In genomic region chr11:1938343-1939005, GRCh38 we compare ENCODE assay signal across 20 cellular contexts. TPM values are rescaled to one million over a fixed set of nuclear protein-coding genes. Genes with fewer than 3 reads are reported as not detected.
DNase-seq lines count a peak whose midpoint lies in the region; ATAC-seq and TF ChIP-seq lines count a peak whose summit lies in the region.
"Had no signal": no experiment of that assay in that cellular context is flagged by ENCODE, and none has a peak within 500 bp of the region (broad histone marks: within the 10 kb centered on the region; RNA-seq: fewer than 3 reads in every experiment).

No MANE protein-coding gene starts in this region.

- H3K27ac Mint-ChIP-seq in activated CD4-positive, alpha-beta T cell treated with anti-CD3 and anti-CD28 coated beads, Interleukin-2, amount 10 ng/mL, durations not matched to agents 24 days and 14 days = no peak overlapping the region
- H3K27ac Mint-ChIP-seq in activated CD4-positive, alpha-beta memory T cell treated with anti-CD3 and anti-CD28 coated beads for 36 hours = no peak overlapping the region
- H3K27ac Mint-ChIP-seq: CD4-positive, CD25-positive, alpha-beta regulatory T cell had no signal

- H3K36me3 ChIP-seq in adipocyte (ENCODE audit: control insufficient read depth, insufficient read depth, low read length, severe bottlenecking) (no peaks in the 10 kb centered on the region), lower lobe of right lung (no peaks in the 10 kb centered on the region), gastrocnemius medialis (peaks cover 0 to 11% of the 10 kb centered on the region in 2 donors)
- H3K36me3 ChIP-seq: gastroesophageal sphincter, transverse colon had no signal

- H3K9ac ChIP-seq in adipocyte (ENCODE audit: low read length) = peak overlapping the region; percentile 67

- H3K9me3 ChIP-seq in adipocyte (ENCODE audit: control insufficient read depth, low read length) (no peaks in the 10 kb centered on the region), lower lobe of right lung (no peaks in the 10 kb centered on the region), gastrocnemius medialis (no peaks in the 10 kb centered on the region)
- H3K9me3 ChIP-seq: body of pancreas, gastroesophageal sphincter, transverse colon had no signal

- H3K4me3 ChIP-seq in adipocyte (ENCODE audit: low read length) (no peak overlapping the region), lower lobe of right lung (no peak overlapping the region), gastrocnemius medialis (no peak overlapping the region)
- H3K4me3 ChIP-seq: body of pancreas, gastroesophageal sphincter, smooth muscle cell, transverse colon had no signal

- CTCF ChIA-PET in activated CD4-positive, alpha-beta memory T cell treated with anti-CD3 and anti-CD28 coated beads for 36 hours (lab: Charles Lee) = no interaction called here

- in situ Hi-C loops in gastrocnemius medialis (cut with MboI; ENCODE audit: low sequenced_read_pairs in 4 of 4) = no loop called here

- no peaks in the 10 kb centered on the region for H3K9me3 Mint-ChIP-seq in activated CD4-positive, alpha-beta T cell treated with anti-CD3 and anti-CD28 coated beads, Interleukin-2, amount 10 ng/mL, durations not matched to agents 24 days and 14 days
- H3K9me3 Mint-ChIP-seq in activated CD4-positive, alpha-beta memory T cell treated with anti-CD3 and anti-CD28 coated beads for 36 hours = no peaks in the 10 kb centered on the region
- H3K9me3 Mint-ChIP-seq: CD4-positive, CD25-positive, alpha-beta regulatory T cell; stimulated activated effector memory CD8-positive, alpha-beta T cell treated with anti-CD3 and anti-CD28 coated beads, Interleukin-12 subunit alpha, Interleukin-12 subunit beta, amount 100 ng/mL, for 72 hours had no signal

- peaks cover 5% of the 10 kb centered on the region for H3K4me1 Mint-ChIP-seq in activated CD4-positive, alpha-beta T cell treated with anti-CD3 and anti-CD28 coated beads, Interleukin-2, amount 10 ng/mL, durations not matched to agents 24 days and 14 days
- peaks cover 4% of the 10 kb centered on the region for H3K4me1 Mint-ChIP-seq in activated CD4-positive, alpha-beta memory T cell treated with anti-CD3 and anti-CD28 coated beads for 36 hours (ENCODE audit: low read depth)

- TF ChIP-seq POLR2A in gastrocnemius medialis (IDR thresholded peaks at IDR 0.05) = no peak

- H3K4me3 Mint-ChIP-seq in activated CD4-positive, alpha-beta T cell treated with anti-CD3 and anti-CD28 coated beads, Interleukin-2, amount 10 ng/mL, durations not matched to agents 24 days and 14 days = no peak overlapping the region
- no peak overlapping the region for H3K4me3 Mint-ChIP-seq in activated CD4-positive, alpha-beta memory T cell treated with anti-CD3 and anti-CD28 coated beads for 36 hours
- H3K4me3 Mint-ChIP-seq: stimulated activated effector memory CD8-positive, alpha-beta T cell treated with anti-CD3 and anti-CD28 coated beads, Interleukin-12 subunit alpha, Interleukin-12 subunit beta, amount 100 ng/mL, for 72 hours had no signal

- no peak overlapping the region for H3K27ac ChIP-seq in lower lobe of right lung
- peak overlapping the region; percentile 64 to 78 (median 66) for H3K27ac ChIP-seq in gastrocnemius medialis
- H3K27ac ChIP-seq: body of pancreas had no signal

- no peaks in the 10 kb centered on the region for H3K27me3 Mint-ChIP-seq in activated CD4-positive, alpha-beta T cell treated with anti-CD3 and anti-CD28 coated beads, Interleukin-2, amount 10 ng/mL, durations not matched to agents 24 days and 14 days
- H3K27me3 Mint-ChIP-seq in activated CD4-positive, alpha-beta memory T cell treated with anti-CD3 and anti-CD28 coated beads for 36 hours = no peaks in the 10 kb centered on the region

- no peaks in the 10 kb centered on the region for H3K36me3 Mint-ChIP-seq in activated CD4-positive, alpha-beta T cell treated with anti-CD3 and anti-CD28 coated beads, Interleukin-2, amount 10 ng/mL, durations not matched to agents 24 days and 14 days (ENCODE audit: low read depth)
- no peaks in the 10 kb centered on the region for H3K36me3 Mint-ChIP-seq in activated CD4-positive, alpha-beta memory T cell treated with anti-CD3 and anti-CD28 coated beads for 36 hours
- H3K36me3 Mint-ChIP-seq: stimulated activated effector memory CD8-positive, alpha-beta T cell treated with anti-CD3 and anti-CD28 coated beads, Interleukin-12 subunit alpha, Interleukin-12 subunit beta, amount 100 ng/mL, for 72 hours had no signal

- POLR2A ChIA-PET in activated CD4-positive, alpha-beta memory T cell treated with anti-CD3 and anti-CD28 coated beads for 36 hours (lab: Charles Lee) = no interaction called here

- TF ChIP-seq CTCF in lower lobe of right lung (IDR thresholded peaks at IDR 0.05) (no peak), gastrocnemius medialis (IDR thresholded peaks at IDR 0.05 in 4 of 5, conservative IDR thresholded peaks at IDR 0.05 in 1 of 5) (no peak)

- intact Hi-C loops in activated CD4-positive, alpha-beta T cell treated with anti-CD3 and anti-CD28 coated beads, Interleukin-2, amount 10 ng/mL, durations not matched to agents 24 days and 14 days (cut with micrococcal nuclease) = loop anchor here (1.0 kb wide), 2 partner anchors 25 to 44 kb away; no protein-coding TSS in a partner anchor
- intact Hi-C loops in lower lobe of right lung (cut with DNase I) = no loop called here
- intact Hi-C loops in gastrocnemius medialis (cut with DNase I; ENCODE audit: low total_unique reads) = loop anchor here (1.0 kb wide), 1 partner anchor 23 kb away; no protein-coding TSS in a partner anchor
- intact Hi-C loops in activated CD4-positive, alpha-beta memory T cell treated with anti-CD3 and anti-CD28 coated beads for 36 hours (cut with micrococcal nuclease) = loop anchor here (1.0 kb wide), 1 partner anchor 24 kb away; no protein-coding TSS in a partner anchor

- peak; percentile 53 for DNase-seq in activated CD4-positive, alpha-beta T cell treated with anti-CD3 and anti-CD28 coated beads, Interleukin-2, amount 10 ng/mL, durations not matched to agents 24 days and 14 days
- DNase-seq in activated CD4-positive, alpha-beta T cell treated with anti-CD3 and anti-CD28 coated beads, Interleukin-2, amount 50 U/mL, for 4 hours = no peak
- DNase-seq in adipocyte (ENCODE audit: low read depth) (no peak), lower lobe of right lung (peak; percentile 38), gastrocnemius medialis (peak; percentile 1 to 46), NCI-H187 (lab: John Stamatoyannopoulos, UW) (no peak)
- DNase-seq in activated CD4-positive, alpha-beta memory T cell treated with anti-CD3 and anti-CD28 coated beads for 36 hours = no peak
- DNase-seq: DMS79 treated with DMSO at 0.1 percent for 48 hours, mesendoderm, MM.1S, NCI-H2081, NCI-H526 treated with DMSO at 0.1 percent for 48 hours, PC-3, transverse colon had no signal

- H3K4me1 ChIP-seq in adipocyte (ENCODE audit: control insufficient read depth, insufficient read depth, low read length) (no peaks in the 10 kb centered on the region), lower lobe of right lung (no peaks in the 10 kb centered on the region), gastrocnemius medialis (no peaks in the 10 kb centered on the region)
- H3K4me1 ChIP-seq: body of pancreas had no signal

- no peaks in the 10 kb centered on the region for H3K27me3 ChIP-seq in adipocyte (replicated peaks; ENCODE audit: control insufficient read depth, insufficient read depth, low read length)
- H3K27me3 ChIP-seq in lower lobe of right lung (ENCODE audit: low read depth) = peaks cover 4% of the 10 kb centered on the region
- no peaks in the 10 kb centered on the region for H3K27me3 ChIP-seq in gastrocnemius medialis
- H3K27me3 ChIP-seq: body of pancreas, transverse colon had no signal

- ATAC-seq in lower lobe of right lung = peak in 1 of 2 donors; percentile 8
- ATAC-seq in gastrocnemius medialis = peak in 1 of 2 donors; percentile 34
- no peak for ATAC-seq in HG02588 (IDR thresholded peaks at IDR 0.05; ENCODE audit: unreplicated experiment)
- ATAC-seq: body of pancreas; gastroesophageal sphincter; PC-3; stimulated activated effector memory CD8-positive, alpha-beta T cell treated with anti-CD3 and anti-CD28 coated beads, Interleukin-12 subunit alpha, Interleukin-12 subunit beta, amount 100 ng/mL, for 72 hours had no signal

RNA-seq across cellular contexts. Expression of gene MRPL23, which starts 8.7 kb away (rescaled TPM):
- 77.1 and 78.1 TPM in 2 replicates for total RNA-seq in activated CD4-positive, alpha-beta T cell treated with anti-CD3 and anti-CD28 coated beads, Interleukin-2, amount 10 ng/mL, durations not matched to agents 24 days and 14 days
- total RNA-seq in lower lobe of right lung = 59.2 TPM
- 100 to 1,000 TPM; 128 to 243 (median 187) TPM for total RNA-seq in gastrocnemius medialis
- 100 to 1,000 TPM; 115 to 119 TPM for total RNA-seq in activated CD4-positive, alpha-beta memory T cell treated with anti-CD3 and anti-CD28 coated beads for 36 hours

RNA-seq across cellular contexts. Expression of gene TNNT3, which starts 19.0 kb away (rescaled TPM):
- total RNA-seq in activated CD4-positive, alpha-beta T cell treated with anti-CD3 and anti-CD28 coated beads, Interleukin-2, amount 10 ng/mL, durations not matched to agents 24 days and 14 days = 1.1 and 1.2 TPM in 2 replicates
- 4.7 TPM for total RNA-seq in lower lobe of right lung
- total RNA-seq in gastrocnemius medialis = 1,000 to 10,000 TPM; 1,260 to 3,441 (median 1,835) TPM
- 1 to 10 TPM; 6.0 to 6.8 TPM for total RNA-seq in activated CD4-positive, alpha-beta memory T cell treated with anti-CD3 and anti-CD28 coated beads for 36 hours
- total RNA-seq: PC-3 had no signal

RNA-seq across cellular contexts. Expression of gene PRR33, which starts 46.8 kb away (rescaled TPM):
- not detected in 2 replicates for total RNA-seq in activated CD4-positive, alpha-beta T cell treated with anti-CD3 and anti-CD28 coated beads, Interleukin-2, amount 10 ng/mL, durations not matched to agents 24 days and 14 days
- total RNA-seq in lower lobe of right lung (not detected), gastrocnemius medialis (1 to 10 TPM in 2 of 4 donors, under 1 TPM in 2; 0.16 to 2.3 (median 1.0) TPM)
- total RNA-seq in activated CD4-positive, alpha-beta memory T cell treated with anti-CD3 and anti-CD28 coated beads for 36 hours = under 1 TPM in 1 of 2 experiments, not detected in 1; 0.07 TPM
- total RNA-seq: body of pancreas; CD4-positive, CD25-positive, alpha-beta regulatory T cell; gastroesophageal sphincter; PC-3; smooth muscle cell; transverse colon had no signal

RNA-seq across cellular contexts. Expression of gene H19, which starts 59.2 kb away (rescaled TPM):
- not detected in 2 replicates for total RNA-seq in activated CD4-positive, alpha-beta T cell treated with anti-CD3 and anti-CD28 coated beads, Interleukin-2, amount 10 ng/mL, durations not matched to agents 24 days and 14 days
- 87.6 TPM for total RNA-seq in lower lobe of right lung
- total RNA-seq in gastrocnemius medialis = 1,000 to 10,000 TPM; 1,088 to 2,877 (median 2,059) TPM
- not detected for total RNA-seq in activated CD4-positive, alpha-beta memory T cell treated with anti-CD3 and anti-CD28 coated beads for 36 hours
- total RNA-seq: PC-3 had no signal

Comparison
In these comparisons a context has a peak if more than half of its experiments do, and no peak if none do; other contexts are left out.
1. DNase-seq: peak in activated CD4-positive, alpha-beta T cell treated with anti-CD3 and anti-CD28 coated beads, Interleukin-2, amount 10 ng/mL, durations not matched to agents 24 days and 14 days (single experiment), lower lobe of right lung (single experiment) and gastrocnemius medialis (2 of 2); none in activated CD4-positive, alpha-beta T cell treated with anti-CD3 and anti-CD28 coated beads, Interleukin-2, amount 50 U/mL, for 4 hours (0 of 2), adipocyte (single experiment), NCI-H187 (0 of 2) and activated CD4-positive, alpha-beta memory T cell treated with anti-CD3 and anti-CD28 coated beads for 36 hours (single experiment).
2. RNA of gene TNNT3, which starts 19.0 kb away (total RNA-seq): 1,260 to 3,441 TPM in gastrocnemius medialis; 6.0 to 6.8 TPM in activated CD4-positive, alpha-beta memory T cell treated with anti-CD3 and anti-CD28 coated beads for 36 hours, 4.7 TPM in lower lobe of right lung (single experiment) and 1.1 to 1.2 TPM in activated CD4-positive, alpha-beta T cell treated with anti-CD3 and anti-CD28 coated beads, Interleukin-2, amount 10 ng/mL, durations not matched to agents 24 days and 14 days; every median in the first group is over 100 times any median in the second.